ENCODE assay signal across 8 cellular contexts in the genomic region with DNA sequence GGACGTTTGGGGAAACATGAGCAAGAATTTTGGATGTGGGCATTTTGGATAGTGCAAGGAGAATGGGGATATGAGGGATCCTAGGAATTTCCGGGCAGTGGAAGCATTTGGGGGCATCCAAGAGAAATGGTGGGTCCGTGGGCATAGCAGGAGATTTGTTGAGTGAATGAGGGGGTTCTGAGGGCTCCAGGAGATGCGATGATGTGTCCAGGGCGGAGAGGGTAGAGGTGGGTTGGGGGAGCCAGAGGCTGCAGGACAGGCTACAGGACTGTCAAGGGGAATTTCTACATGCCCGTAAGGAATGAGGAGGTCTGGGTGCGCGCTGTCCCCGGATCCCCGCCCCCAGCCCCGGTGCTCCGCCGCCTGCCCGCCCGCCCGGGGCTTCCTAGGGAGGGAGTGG. TPM values are rescaled to one million over a fixed set of nuclear protein-coding genes. Genes with fewer than 3 reads are reported as not detected.
A peak's percentile ranks its signal among the peaks of the same experiment; 100 is the strongest.
DNase-seq lines count a peak whose midpoint lies in the region; ATAC-seq and TF ChIP-seq lines count a peak whose summit lies in the region.

No MANE protein-coding gene starts in this region.

- peak overlapping the region; percentile 84 for H3K27ac Mint-ChIP-seq in activated T-cell treated with anti-CD3 and anti-CD28 coated beads, Interleukin-2, amount 50 U/mL, for 24 hours

- peaks cover 0 to 31% of the 10 kb centered on the region in 2 donors for H3K36me3 ChIP-seq in gastrocnemius medialis

- peak overlapping the region; percentile 97 for H3K27ac ChIP-seq in RWPE1
- peak overlapping the region; percentile 48 to 90 (median 60) for H3K27ac ChIP-seq in gastrocnemius medialis

- CTCF ChIA-PET in RWPE1 (lab: Yijun Ruan, JAX) = interaction anchor here (0.9 to 1.2 kb wide), 3 partner anchors 158 to 317 kb away, joined by 4 to 5 read pairs (median 4); no protein-coding TSS in a partner anchor

- TF ChIP-seq POLR2A in gastrocnemius medialis (IDR thresholded peaks at IDR 0.05) = no peak

- in situ Hi-C loops in gastrocnemius medialis (cut with MboI; ENCODE audit: low sequenced_read_pairs in 4 of 4) = loop anchor here in 2 of 4 donors (10.0 kb wide), 2 partner anchors 175 to 185 kb away; no protein-coding TSS in a partner anchor

- no peaks in the 10 kb centered on the region for H3K27me3 ChIP-seq in gastrocnemius medialis

- peak; percentile 1 to 17 for ATAC-seq in gastrocnemius medialis
- ATAC-seq in HG02973 (IDR thresholded peaks at IDR 0.05; ENCODE audit: unreplicated experiment) = no peak
- no peak for ATAC-seq in HG03571 (IDR thresholded peaks at IDR 0.05; ENCODE audit: unreplicated experiment)

- H3K4me3 ChIP-seq in fibroblast of pulmonary artery (replicated peaks; ENCODE audit: low read depth, low read length) (peak overlapping the region; percentile 72), gastrocnemius medialis (peak overlapping the region; percentile 59 to 91 (median 62))

- no peak for TF ChIP-seq CTCF in RWPE1 (conservative IDR thresholded peaks at IDR 0.05; ENCODE audit: low read depth)
- no peak for TF ChIP-seq CTCF in fibroblast of pulmonary artery (IDR thresholded peaks at IDR 0.05; ENCODE audit: low read length, missing control alignments)
- no peak for TF ChIP-seq CTCF in gastrocnemius medialis (IDR thresholded peaks at IDR 0.05 in 4 of 5, conservative IDR thresholded peaks at IDR 0.05 in 1 of 5)

- POLR2A ChIA-PET in RWPE1 (lab: Yijun Ruan, JAX; ENCODE audit: low non-redundant PET) = no interaction called here

- H3K4me1 ChIP-seq in gastrocnemius medialis = peaks cover 19 to 24% of the 10 kb centered on the region in 2 donors

- peaks cover 27% of the 10 kb centered on the region for H3K36me3 Mint-ChIP-seq in activated T-cell treated with anti-CD3 and anti-CD28 coated beads, Interleukin-2, amount 50 U/mL, for 24 hours (ENCODE audit: low read depth)

- H3K27me3 Mint-ChIP-seq in activated T-cell treated with anti-CD3 and anti-CD28 coated beads, Interleukin-2, amount 50 U/mL, for 24 hours = peaks cover 10% of the 10 kb centered on the region

- intact Hi-C loops in gastrocnemius medialis (cut with DNase I; ENCODE audit: low total_unique reads) = loop anchor here (1.0 to 10.0 kb wide), 5 partner anchors 44 to 415 kb away; partner anchors contain the start of genes FOXP4 and TFEB

- peak overlapping the region; percentile 89 for H3K4me3 Mint-ChIP-seq in activated T-cell treated with anti-CD3 and anti-CD28 coated beads, Interleukin-2, amount 50 U/mL, for 24 hours

- no peaks in the 10 kb centered on the region for H3K9me3 Mint-ChIP-seq in activated T-cell treated with anti-CD3 and anti-CD28 coated beads, Interleukin-2, amount 50 U/mL, for 24 hours

- no peak for DNase-seq in activated T-cell treated with anti-CD3 and anti-CD28 coated beads, Interleukin-2, amount 50 U/mL, for 24 hours
- DNase-seq in activated T-cell treated with anti-CD3 and anti-CD28 coated beads, Interleukin-2, amount 50 U/mL, for 48 hours = no peak
- DNase-seq in RWPE1 (ENCODE audit: low spot score) (no peak), fibroblast of pulmonary artery (ENCODE audit: low read depth) (no peak), gastrocnemius medialis (no peak), SHP77 treated with DMSO at 0.1 percent for 48 hours (lab: John Stamatoyannopoulos, UW) (no peak)

- peaks cover 14% of the 10 kb centered on the region for H3K4me1 Mint-ChIP-seq in activated T-cell treated with anti-CD3 and anti-CD28 coated beads, Interleukin-2, amount 50 U/mL, for 24 hours (ENCODE audit: low read depth)

- H3K9me3 ChIP-seq in gastrocnemius medialis = no peaks in the 10 kb centered on the region

RNA-seq across cellular contexts. Expression of gene FRS3, which starts 0.4 kb away (rescaled TPM):
- total RNA-seq in gastrocnemius medialis = 1 to 10 TPM; 2.9 to 6.9 (median 5.5) TPM

RNA-seq across cellular contexts. Expression of gene PRICKLE4, which starts 1.2 kb away (rescaled TPM):
- total RNA-seq in gastrocnemius medialis = 1 to 10 TPM in 3 of 4 donors, under 1 TPM in 1; 0.59 to 6.2 (median 1.8) TPM

RNA-seq across cellular contexts. Expression of gene TOMM6, which starts 8.2 kb away (rescaled TPM):
- 100 to 1,000 TPM; 152 to 186 (median 166) TPM for total RNA-seq in gastrocnemius medialis

RNA-seq across cellular contexts. Expression of gene PGC, which starts 32.1 kb away (rescaled TPM):
- total RNA-seq in gastrocnemius medialis = not detected

RNA-seq across cellular contexts. Expression of gene TFEB, which starts 43.9 kb away (rescaled TPM):
- total RNA-seq in gastrocnemius medialis = 100 to 1,000 TPM in 2 of 4 donors, 10 to 100 TPM in 2; 82.8 to 121 (median 93.3) TPM

Comparison
In these comparisons a context has a peak if more than half of its experiments do, and no peak if none do; other contexts are left out.
1. ATAC-seq: peak in gastrocnemius medialis (2 of 2); none in HG02973 (single experiment) and HG03571 (single experiment).